13 cellular contexts compared by ENCODE assay signal in the genomic region with DNA sequence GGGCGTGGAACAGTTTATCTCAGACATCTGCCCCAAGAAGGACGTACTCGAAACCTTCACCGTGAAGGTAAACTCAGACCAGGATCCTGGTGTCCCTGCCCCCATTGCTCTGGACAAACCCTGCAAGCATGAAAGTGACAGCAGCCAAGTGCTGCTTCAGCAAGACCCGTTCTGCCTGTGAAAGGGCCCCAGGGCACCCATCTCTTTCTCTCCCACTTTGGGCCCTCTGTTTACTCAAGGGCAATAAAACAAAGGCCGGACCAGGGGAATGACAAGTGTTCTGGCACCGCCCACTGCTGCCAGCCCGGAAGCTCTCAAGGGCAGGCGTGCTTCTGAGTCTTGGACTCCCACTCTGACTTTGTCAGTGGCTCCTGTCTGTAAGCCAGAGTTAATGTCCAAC. TPM values are rescaled to one million over a fixed set of nuclear protein-coding genes. Genes with fewer than 3 reads are reported as not detected.
A peak's percentile ranks its signal among the peaks of the same experiment; 100 is the strongest.
DNase-seq lines count a peak whose midpoint lies in the region; ATAC-seq, FAIRE-seq and TF ChIP-seq lines count a peak whose summit lies in the region.
"Had no signal": no experiment of that assay in that cellular context is flagged by ENCODE, and none has a peak within 500 bp of the region (broad histone marks: within the 10 kb centered on the region; RNA-seq: fewer than 3 reads in every experiment).

No MANE protein-coding gene starts in this region.

- peaks cover 10% of the 10 kb centered on the region for H3K36me3 Mint-ChIP-seq in CD8-positive, alpha-beta T cell
- H3K36me3 Mint-ChIP-seq: activated naive CD8-positive, alpha-beta T cell had no signal

- H3K9me2 ChIP-seq in hepatocyte (replicated peaks; ENCODE audit: insufficient read depth), result no peaks in the 10 kb centered on the region

- no peaks in the 10 kb centered on the region for H3K27me3 Mint-ChIP-seq in CD8-positive, alpha-beta T cell (ENCODE audit: low read depth)
- H3K27me3 Mint-ChIP-seq: activated CD4-positive, alpha-beta T cell treated with anti-CD3 and anti-CD28 coated beads, Interleukin-2, amount 10 ng/mL, durations not matched to agents 7 days and 5 days; activated naive CD8-positive, alpha-beta T cell had no signal

- H2AFZ ChIP-seq in hepatocyte, result no peak overlapping the region

- intact Hi-C loops in spleen (cut with DNase I; ENCODE audit: low total_unique reads), result no loop called here
- intact Hi-C loops in CD8-positive, alpha-beta T cell (cut with DNase I, micrococcal nuclease), result no loop called here

- H3K4me1 ChIP-seq in hepatocyte (ENCODE audit: insufficient read depth) (peaks cover 38% of the 10 kb centered on the region), spleen (peaks cover 0 to 62% (median 34%) of the 10 kb centered on the region in 6 donors)
- peaks cover 22% of the 10 kb centered on the region for H3K4me1 ChIP-seq in CD8-positive, alpha-beta T cell (ENCODE audit: insufficient read depth, low read length)

- TF ChIP-seq CTCF in hepatocyte (IDR thresholded peaks at IDR 0.05; ENCODE audit: poor library complexity), result no peak
- TF ChIP-seq CTCF in spleen (IDR thresholded peaks at IDR 0.05 in 8 of 11, conservative IDR thresholded peaks at IDR 0.05 in 3 of 11), result no peak
- no peak for TF ChIP-seq CTCF in CD8-positive, alpha-beta T cell (IDR thresholded peaks at IDR 0.05)

- H3K4me3 ChIP-seq in hepatocyte, result no peak overlapping the region
- H3K4me3 ChIP-seq in spleen, result no peak overlapping the region
- H3K4me3 ChIP-seq in CD8-positive, alpha-beta T cell (ENCODE audit: low read depth, low read length), result no peak overlapping the region
- H3K4me3 ChIP-seq: SJCRH30 had no signal

- CTCF ChIA-PET in CD8-positive, alpha-beta T cell (lab: Charles Lee), result interaction anchor here (1.0 kb wide), 2 partner anchors 49 to 174 kb away, joined by 3 to 4 read pairs; no protein-coding TSS in a partner anchor

- no peak for ATAC-seq in CD8-positive, alpha-beta T cell

- no peak overlapping the region for H3K4me3 Mint-ChIP-seq in CD8-positive, alpha-beta T cell
- H3K4me3 Mint-ChIP-seq: activated CD4-positive, alpha-beta T cell treated with anti-CD3 and anti-CD28 coated beads, Interleukin-2, amount 10 ng/mL, durations not matched to agents 7 days and 5 days; activated naive CD8-positive, alpha-beta T cell had no signal

- no peaks in the 10 kb centered on the region for H3K9me3 Mint-ChIP-seq in CD8-positive, alpha-beta T cell
- H3K9me3 Mint-ChIP-seq: activated CD4-positive, alpha-beta T cell treated with anti-CD3 and anti-CD28 coated beads, Interleukin-2, amount 10 ng/mL, durations not matched to agents 7 days and 5 days had no signal

- POLR2A ChIA-PET in CD8-positive, alpha-beta T cell (lab: Charles Lee), result no interaction called here

- H3K9me3 ChIP-seq in hepatocyte (ENCODE audit: low read depth) (no peaks in the 10 kb centered on the region), spleen (no peaks in the 10 kb centered on the region)
- H3K9me3 ChIP-seq in CD8-positive, alpha-beta T cell (ENCODE audit: low read length), result no peaks in the 10 kb centered on the region
- H3K9me3 ChIP-seq: neutrophil, SJCRH30 had no signal

- no peak for FAIRE-seq in GM12891 (lab: Jason Lieb, UNC)

- peak overlapping the region; percentile 37 for H3K4me2 ChIP-seq in hepatocyte

- 27% methylated on average over 9 of the region's 9 CpGs for WGBS in hepatocyte (ENCODE audit: low lambda C conversion rate, missing lambda C conversion rate)
- 50 to 75% (median 68%) methylated on average over 9 of the region's 9 CpGs for WGBS in spleen, 5 donors

- TF ChIP-seq POLR2A in spleen (IDR thresholded peaks at IDR 0.05) (no peak), GM12891 (IDR thresholded peaks at IDR 0.05; ENCODE audit: low read depth, low read length) (no peak)

- peaks cover 27% of the 10 kb centered on the region for H3K4me1 Mint-ChIP-seq in CD8-positive, alpha-beta T cell (ENCODE audit: low read depth)

- H3K27me3 ChIP-seq in hepatocyte, result no peaks in the 10 kb centered on the region
- no peaks in the 10 kb centered on the region for H3K27me3 ChIP-seq in spleen (replicated peaks in 1 of 7)
- H3K27me3 ChIP-seq in CD8-positive, alpha-beta T cell (ENCODE audit: insufficient read depth, low read length), result no peaks in the 10 kb centered on the region
- H3K27me3 ChIP-seq: neutrophil, SJCRH30 had no signal

- peak overlapping the region; percentile 88 for H3K27ac ChIP-seq in hepatocyte
- peak overlapping the region in 5 of 8 donors; percentile 44 to 85 (median 81) for H3K27ac ChIP-seq in spleen
- no peak overlapping the region for H3K27ac ChIP-seq in CD8-positive, alpha-beta T cell (ENCODE audit: low read depth, low read length)
- H3K27ac ChIP-seq: neutrophil, SJCRH30 had no signal

- H3K79me2 ChIP-seq in hepatocyte, result peaks cover 9% of the 10 kb centered on the region

- DNase-seq in HuH-7 (ENCODE audit: low spot score) (peak; percentile 62), NCI-H526 treated with DMSO at 0.1 percent for 48 hours (lab: John Stamatoyannopoulos, UW) (peak; percentile 93), hepatocyte (ENCODE audit: low spot score) (peak; percentile 87), spleen (peak; percentile 79), OCI-M1 (lab: John Stamatoyannopoulos, UW) (no peak), GM12891 (ENCODE audit: insufficient read length, low spot score) (no peak)
- no peak for DNase-seq in CD8-positive, alpha-beta T cell
- DNase-seq in stimulated activated CD4-positive, alpha-beta T cell treated with anti-CD3 and anti-CD28 coated beads, Interleukin-12 subunit alpha, Interleukin-12 subunit beta, amount 100 ng/mL, for 4 hours, result no peak
- DNase-seq: activated CD4-positive, alpha-beta T cell treated with anti-CD3 and anti-CD28 coated beads, Interleukin-2, amount 10 ng/mL, durations not matched to agents 7 days and 5 days; effector memory CD4-positive, alpha-beta T cell; SJCRH30 had no signal

- no peak overlapping the region for H3K27ac Mint-ChIP-seq in CD8-positive, alpha-beta T cell
- H3K27ac Mint-ChIP-seq: activated CD4-positive, alpha-beta T cell treated with anti-CD3 and anti-CD28 coated beads, Interleukin-2, amount 10 ng/mL, durations not matched to agents 7 days and 5 days; activated naive CD8-positive, alpha-beta T cell had no signal

- H3K36me3 ChIP-seq in hepatocyte (replicated peaks; ENCODE audit: insufficient read depth, low read depth), result no peaks in the 10 kb centered on the region
- H3K36me3 ChIP-seq in spleen, result peaks cover 0 to 62% (median 0%) of the 10 kb centered on the region in 6 donors
- no peaks in the 10 kb centered on the region for H3K36me3 ChIP-seq in CD8-positive, alpha-beta T cell (ENCODE audit: insufficient read depth, low read length)

- no peaks in the 10 kb centered on the region for H4K20me1 ChIP-seq in hepatocyte (ENCODE audit: insufficient read depth, poor library complexity, severe bottlenecking)

TF ChIP-seq in GM12891, 5 proteins besides CTCF, POLR2A, EP300 and RAD21:
- no peak for TF ChIP-seq POLR2AphosphoS5 (IDR thresholded peaks at IDR 0.05; ENCODE audit: low read depth, low read length)
- no peak for TF ChIP-seq SPI1 (IDR thresholded peaks at IDR 0.05; ENCODE audit: low read depth, low read length)
- TF ChIP-seq PAX5 (IDR thresholded peaks at IDR 0.05; ENCODE audit: insufficient read depth, low read length, severe bottlenecking), result no peak
- TF ChIP-seq TAF1 (IDR thresholded peaks at IDR 0.05; ENCODE audit: low read depth, low read length), result no peak
- TF ChIP-seq POU2F2 (IDR thresholded peaks at IDR 0.05; ENCODE audit: low read depth, low read length), result no peak

RNA-seq across cellular contexts. Expression of a gene that starts 35.3 kb away (rescaled TPM):
- total RNA-seq in hepatocyte (117 and 139 TPM in 2 replicates), spleen (100 to 1,000 TPM in 1 of 7 donors, 10 to 100 TPM in 6; 50.0 to 113 (median 75.7) TPM)
- polyA plus RNA-seq in hepatocyte (166 and 188 TPM in 2 replicates), spleen (10 to 100 TPM; 16.2 to 87.4 (median 50.6) TPM)
- polyA plus RNA-seq in GM12891 (2012; ENCODE audit: low read depth, missing spikeins), result 7.8 TPM
- 1 to 10 TPM; 1.3 to 1.8 TPM for total RNA-seq in CD8-positive, alpha-beta T cell

Comparison
In these comparisons a context has a peak if more than half of its experiments do, and no peak if none do; other contexts are left out.
1. DNase-seq: peak in HuH-7 (single experiment), NCI-H526 treated with DMSO at 0.1 percent for 48 hours (single experiment), hepatocyte (single experiment) and spleen (single experiment); none in OCI-M1 (single experiment), GM12891 (single experiment), CD8-positive, alpha-beta T cell (0 of 7) and stimulated activated CD4-positive, alpha-beta T cell treated with anti-CD3 and anti-CD28 coated beads, Interleukin-12 subunit alpha, Interleukin-12 subunit beta, amount 100 ng/mL, for 4 hours (single experiment).
2. RNA of a gene that starts 35.3 kb away (total RNA-seq): 117 to 139 TPM in hepatocyte and 50.0 to 113 TPM in spleen; 1.3 to 1.8 TPM in CD8-positive, alpha-beta T cell; every median in the first group is over 10 times any median in the second.